8 cellular contexts compared by ENCODE assay signal in genomic region chr7:129224251-129225205, GRCh38. TPM values are rescaled to one million over a fixed set of nuclear protein-coding genes. Genes with fewer than 3 reads are reported as not detected.
A peak's percentile ranks its signal among the peaks of the same experiment; 100 is the strongest.
DNase-seq lines count a peak whose midpoint lies in the region; ATAC-seq and TF ChIP-seq lines count a peak whose summit lies in the region.

Gene AHCYL2, plus strand, starts transcription at chr7:129225030.

- peak; percentile 91 for ATAC-seq in GM19397 (IDR thresholded peaks at IDR 0.05; ENCODE audit: unreplicated experiment)
- ATAC-seq in HG03565 (IDR thresholded peaks at IDR 0.05; ENCODE audit: unreplicated experiment), result peak; percentile 87
- peak; percentile 98 for ATAC-seq in left lung

- peak; percentile 96 for DNase-seq in CD1c-positive myeloid dendritic cell (ENCODE audit: extremely low spot score)
- peak; percentile 92 for DNase-seq in NCI-H748 treated with DMSO at 0.1 percent for 48 hours (lab: John Stamatoyannopoulos, UW)
- peak; percentile 98 for DNase-seq in activated CD4-positive, alpha-beta T cell treated with anti-CD3 and anti-CD28 coated beads, Interleukin-2, amount 50 U/mL, for 1 hour
- DNase-seq in dedifferentiated amniotic fluid mesenchymal stem cell (ENCODE audit: extremely low spot score), result peak; percentile 95
- DNase-seq in left lung, result peak; percentile 99 to 100
- DNase-seq in stimulated activated CD4-positive, alpha-beta T cell treated with anti-CD3 and anti-CD28 coated beads, Interleukin-2, amount 100 ng/mL, for 4 hours (ENCODE audit: low read depth), result peak; percentile 98

- no peaks in the 10 kb centered on the region for H3K36me3 ChIP-seq in left lung

- H3K27me3 ChIP-seq in left lung, result no peaks in the 10 kb centered on the region

- H3K27ac ChIP-seq in left lung, result peak within 1 kb of the TSS; percentile 98 to 99

- no peak for TF ChIP-seq CTCF in left lung (IDR thresholded peaks at IDR 0.05)

- intact Hi-C loops in left lung (cut with DNase I), result no loop called here

- peaks cover 0 to 23% of the 10 kb centered on the region in 2 donors for H3K4me1 ChIP-seq in left lung

- H3K4me3 ChIP-seq in left lung, result peak within 1 kb of the TSS; percentile 81 to 87

- no peaks in the 10 kb centered on the region for H3K9me3 ChIP-seq in left lung

RNA-seq across cellular contexts. Expression of gene AHCYL2, which starts in this region (rescaled TPM):
- total RNA-seq in left lung, result 100 to 1,000 TPM in 1 of 2 donors, 10 to 100 TPM in 1; 61.6 to 219 TPM

Comparison
In these comparisons a context has a peak if more than half of its experiments do, and no peak if none do; other contexts are left out.
1. Peak in every context shown above with its lines: DNase-seq, ATAC-seq, H3K4me3 ChIP-seq and H3K27ac ChIP-seq.